27 cellular contexts compared by ENCODE assay signal in genomic region chr11:2869561-2870427, GRCh38. TPM values are rescaled to one million over a fixed set of nuclear protein-coding genes. Genes with fewer than 3 reads are reported as not detected.
A peak's percentile ranks its signal among the peaks of the same experiment; 100 is the strongest.
DNase-seq lines count a peak whose midpoint lies in the region; ATAC-seq and TF ChIP-seq lines count a peak whose summit lies in the region.
"Had no signal": no experiment of that assay in that cellular context is flagged by ENCODE, and none has a peak within 500 bp of the region (broad histone marks: within the 10 kb centered on the region; RNA-seq: fewer than 3 reads in every experiment).

No MANE protein-coding gene starts in this region.

- H2BK120ac ChIP-seq in mesendoderm (ENCODE audit: low read depth, low read length) = no peak overlapping the region

- H3K9ac ChIP-seq in endodermal cell (ENCODE audit: extremely low read depth, low read length, poor library complexity, severe bottlenecking) (no peak overlapping the region), mesendoderm (ENCODE audit: low read length) (no peak overlapping the region)

- H2BK5ac ChIP-seq in mesendoderm (ENCODE audit: low read length) = no peak overlapping the region

- H3K23ac ChIP-seq in mesendoderm (ENCODE audit: low read length) = peak overlapping the region; percentile 24

- H3K27ac ChIP-seq in endodermal cell (ENCODE audit: low read depth, low read length) (peak overlapping the region; percentile 95), mesendoderm (ENCODE audit: low read depth, low read length) (no peak overlapping the region)
- H3K27ac ChIP-seq: adrenal gland, body of pancreas, gastrocnemius medialis, prostate gland had no signal

- H3K27me3 Mint-ChIP-seq in endodermal cell (ENCODE audit: insufficient read depth) = peaks cover 80% of the 10 kb centered on the region
- H3K27me3 Mint-ChIP-seq in naive thymus-derived CD8-positive, alpha-beta T cell = peaks cover 18 to 60% (median 36%) of the 10 kb centered on the region in 5 donors

- H2BK15ac ChIP-seq in mesendoderm (replicated peaks; ENCODE audit: low read depth) = no peak overlapping the region

- no peak overlapping the region for H3K4me3 Mint-ChIP-seq in endodermal cell
- H3K4me3 Mint-ChIP-seq in naive thymus-derived CD8-positive, alpha-beta T cell = no peak overlapping the region
- H3K4me3 Mint-ChIP-seq: activated CD8-positive, alpha-beta T cell treated with anti-CD3 and anti-CD28 coated beads, Interleukin-2, amount 10 ng/mL, durations not matched to agents 7 days and 5 days; activated naive CD4-positive, alpha-beta T cell treated with anti-CD3 and anti-CD28 coated beads for 36 hours; T-helper 2 cell treated with Interferon-gamma antibody and Interleukin-4, amounts not matched to agents 5 μg/mL and 100 μg/mL, for 36 hours had no signal

- H3K36me3 ChIP-seq in endodermal cell (ENCODE audit: control insufficient read depth, insufficient read depth, low read length) (no peaks in the 10 kb centered on the region), mesendoderm (ENCODE audit: control insufficient read depth, insufficient read depth, low read length) (no peaks in the 10 kb centered on the region)
- H3K36me3 ChIP-seq: adrenal gland, gastrocnemius medialis, prostate gland, upper lobe of left lung had no signal

- intact Hi-C loops in Right ventricle myocardium superior (cut with DNase I) = no loop called here

- H3K27me3 ChIP-seq in endodermal cell (ENCODE audit: control insufficient read depth, insufficient read depth, low read length, poor library complexity, severe bottlenecking) = peaks cover 81% of the 10 kb centered on the region
- peaks cover 35% of the 10 kb centered on the region for H3K27me3 ChIP-seq in mesendoderm (ENCODE audit: insufficient read depth, low read length, poor library complexity)

- no peaks in the 10 kb centered on the region for H3K79me1 ChIP-seq in mesendoderm (ENCODE audit: low read length)

- peaks cover 6% of the 10 kb centered on the region for H3K9me3 ChIP-seq in endodermal cell (ENCODE audit: control insufficient read depth, low read length)
- H3K9me3 ChIP-seq: adrenal gland, body of pancreas, gastrocnemius medialis, prostate gland, upper lobe of left lung had no signal

- H3K4me2 ChIP-seq in mesendoderm (ENCODE audit: low read length) = no peak overlapping the region

- H3K36me3 Mint-ChIP-seq in endodermal cell (ENCODE audit: low read depth) = no peaks in the 10 kb centered on the region
- peaks cover 0 to 4% (median 0%) of the 10 kb centered on the region in 3 donors for H3K36me3 Mint-ChIP-seq in naive thymus-derived CD8-positive, alpha-beta T cell

- no peak overlapping the region for H3K18ac ChIP-seq in mesendoderm (ENCODE audit: low read length)

- H3K4ac ChIP-seq in mesendoderm (ENCODE audit: low read depth, low read length) = no peak overlapping the region

- H3K27ac Mint-ChIP-seq in endodermal cell = no peak overlapping the region
- H3K27ac Mint-ChIP-seq in naive thymus-derived CD8-positive, alpha-beta T cell = no peak overlapping the region
- H3K27ac Mint-ChIP-seq: activated CD8-positive, alpha-beta T cell treated with anti-CD3 and anti-CD28 coated beads, Interleukin-2, amount 10 ng/mL, durations not matched to agents 7 days and 5 days; activated naive CD4-positive, alpha-beta T cell treated with anti-CD3 and anti-CD28 coated beads for 36 hours; immature natural killer cell; T-helper 2 cell treated with Interferon-gamma antibody and Interleukin-4, amounts not matched to agents 5 μg/mL and 100 μg/mL, for 36 hours had no signal

- H3K4me1 ChIP-seq in endodermal cell (ENCODE audit: control insufficient read depth, insufficient read depth, low read length) = no peaks in the 10 kb centered on the region
- no peaks in the 10 kb centered on the region for H3K4me1 ChIP-seq in mesendoderm (ENCODE audit: control insufficient read depth, low read depth, low read length)
- H3K4me1 ChIP-seq: body of pancreas, gastrocnemius medialis, prostate gland had no signal

- 21 to 30% methylated on average over 54 to 90 of the region's 90 CpGs for WGBS in endodermal cell (ENCODE audit: insufficient coverage in 1 of 2, insufficient read length in 1 of 2), 2 experiments
- WGBS in mesendoderm (ENCODE audit: extremely low coverage, insufficient coverage, low lambda C conversion rate) = no CpG with 5 or more reads among the region's 90 CpGs

- peak; percentile 15 to 58 for DNase-seq in SHP77 (lab: John Stamatoyannopoulos, UW)
- no peak for DNase-seq in SHP77 treated with DMSO at 0.1 percent for 48 hours (lab: John Stamatoyannopoulos, UW)
- DNase-seq in endodermal cell = no peak
- DNase-seq in mesendoderm = no peak
- DNase-seq in LoVo (ENCODE audit: low spot score) = no peak
- no peak for DNase-seq in Right ventricle myocardium superior
- DNase-seq in D341Med (ENCODE audit: low spot score) = no peak
- DNase-seq in naive thymus-derived CD8-positive, alpha-beta T cell = no peak
- DNase-seq: 8988T; activated CD8-positive, alpha-beta T cell treated with anti-CD3 and anti-CD28 coated beads, Interleukin-2, amount 10 ng/mL, durations not matched to agents 7 days and 5 days; activated naive CD4-positive, alpha-beta T cell treated with anti-CD3 and anti-CD28 coated beads for 36 hours; adrenal gland; body of pancreas; Calu3; gastrocnemius medialis; KG1; MM.1S; NCI-H2029 treated with DMSO at 0.1 percent for 48 hours; NCI-H226; NCI-H526 treated with DMSO at 0.1 percent for 48 hours; stimulated activated CD4-positive, alpha-beta T cell treated with anti-CD3 and anti-CD28 coated beads, Interleukin-4, amount 100 ng/mL, for 1 hour had no signal

- peaks cover 12% of the 10 kb centered on the region for H3K9me3 Mint-ChIP-seq in endodermal cell
- H3K9me3 Mint-ChIP-seq in naive thymus-derived CD8-positive, alpha-beta T cell = peaks cover 0 to 12% (median 0%) of the 10 kb centered on the region in 9 donors
- H3K9me3 Mint-ChIP-seq: activated naive CD4-positive, alpha-beta T cell treated with anti-CD3 and anti-CD28 coated beads for 36 hours; T-helper 2 cell treated with Interferon-gamma antibody and Interleukin-4, amounts not matched to agents 5 μg/mL and 100 μg/mL, for 36 hours had no signal

- no peaks in the 10 kb centered on the region for H3K4me1 Mint-ChIP-seq in endodermal cell
- peaks cover 7 to 29% (median 15%) of the 10 kb centered on the region in 4 donors for H3K4me1 Mint-ChIP-seq in naive thymus-derived CD8-positive, alpha-beta T cell

- H3K56ac ChIP-seq in mesendoderm (ENCODE audit: low read length) = no peak overlapping the region

- H3K4me3 ChIP-seq in endodermal cell (ENCODE audit: low read length) (no peak overlapping the region), mesendoderm (ENCODE audit: low read length) (no peak overlapping the region)
- H3K4me3 ChIP-seq: adrenal gland, body of pancreas, gastrocnemius medialis, prostate gland, upper lobe of left lung had no signal

- no peak overlapping the region for H4K5ac ChIP-seq in mesendoderm (ENCODE audit: low read length)

- POLR2A ChIA-PET in naive thymus-derived CD8-positive, alpha-beta T cell (lab: Charles Lee) = no interaction called here

- no peak for ATAC-seq in Right ventricle myocardium superior (ENCODE audit: poor library complexity)
- ATAC-seq in naive thymus-derived CD8-positive, alpha-beta T cell = no peak
- ATAC-seq: activated CD8-positive, alpha-beta T cell treated with anti-CD3 and anti-CD28 coated beads, Interleukin-2, amount 10 ng/mL, durations not matched to agents 7 days and 5 days; body of pancreas; gastrocnemius medialis; left lobe of liver; Right ventricle myocardium inferior had no signal

- TF ChIP-seq CTCF in endodermal cell (conservative IDR thresholded peaks at IDR 0.05) = no peak

- no peak overlapping the region for H2AK5ac ChIP-seq in mesendoderm (ENCODE audit: low read length)

- no peaks in the 10 kb centered on the region for H3K79me2 ChIP-seq in mesendoderm (ENCODE audit: control insufficient read depth, insufficient read depth, low read length)

- H4K8ac ChIP-seq in mesendoderm (ENCODE audit: low read depth, low read length) = no peak overlapping the region

RNA-seq across cellular contexts. Expression of gene CDKN1C, which starts 15.8 kb away (rescaled TPM):
- total RNA-seq in endodermal cell = 10 to 100 TPM; 37.6 to 60.9 TPM
- polyA plus RNA-seq in endodermal cell (2013, experiment 1 of 2) = 174 TPM
- polyA plus RNA-seq in endodermal cell (2013, experiment 2 of 2) = 148 TPM
- polyA plus RNA-seq in mesendoderm (2013, experiment 1 of 2) = 4.1 TPM
- 4.4 TPM for polyA plus RNA-seq in mesendoderm (2013, experiment 2 of 2)
- total RNA-seq in Right ventricle myocardium superior = 37.7 TPM
- 1 to 10 TPM; 3.6 to 4.4 TPM for total RNA-seq in naive thymus-derived CD8-positive, alpha-beta T cell
- under 1 TPM in 2 of 3 donors, not detected in 1; 0.27 to 0.34 TPM for polyA plus RNA-seq in naive thymus-derived CD8-positive, alpha-beta T cell

RNA-seq across cellular contexts. Expression of gene PHLDA2, which starts 59.4 kb away (rescaled TPM):
- total RNA-seq in endodermal cell = 1 to 10 TPM; 3.0 to 5.1 TPM
- polyA plus RNA-seq in endodermal cell (2013, experiment 1 of 2) = 4.5 TPM
- 5.4 TPM for polyA plus RNA-seq in endodermal cell (2013, experiment 2 of 2)
- 18.5 TPM for polyA plus RNA-seq in mesendoderm (2013, experiment 1 of 2)
- 18.7 TPM for polyA plus RNA-seq in mesendoderm (2013, experiment 2 of 2)
- 1.1 TPM for total RNA-seq in Right ventricle myocardium superior
- total RNA-seq in naive thymus-derived CD8-positive, alpha-beta T cell = under 1 TPM; 0.69 to 0.83 TPM
- polyA plus RNA-seq in naive thymus-derived CD8-positive, alpha-beta T cell = not detected

Comparison
In these comparisons a context has a peak if more than half of its experiments do, and no peak if none do; other contexts are left out.
1. DNase-seq: peak in SHP77 (2 of 2); none in SHP77 treated with DMSO at 0.1 percent for 48 hours (single experiment), endodermal cell (single experiment), mesendoderm (single experiment), LoVo (single experiment), Right ventricle myocardium superior (single experiment), D341Med (single experiment) and naive thymus-derived CD8-positive, alpha-beta T cell (0 of 10).